In genomic region chr12:73072214-73072613, GRCh38 we compare ENCODE assay signal across 1 cellular context.
TF ChIP-seq lines count a peak whose summit lies in the region.

No MANE protein-coding gene starts in this region.

TF ChIP-seq in GM23338, 12 proteins besides CTCF, POLR2A, EP300 and RAD21 (continued from another document):
- TF ChIP-seq ZNF462 (CRISPR knock-in tag; IDR thresholded peaks at IDR 0.05) (no peak), ZNF331 (CRISPR knock-in tag; IDR thresholded peaks at IDR 0.05; ENCODE audit: low read depth) (no peak), ZNF114 (CRISPR knock-in tag; IDR thresholded peaks at IDR 0.05) (no peak), EZH2phosphoT487 (IDR thresholded peaks at IDR 0.05; ENCODE audit: unreplicated experiment) (no peak)
